9 cellular contexts compared by ENCODE assay signal in genomic region chr19:16470541-16470910, GRCh38. TPM values are rescaled to one million over a fixed set of nuclear protein-coding genes. Genes with fewer than 3 reads are reported as not detected.
DNase-seq lines count a peak whose midpoint lies in the region; ATAC-seq and TF ChIP-seq lines count a peak whose summit lies in the region.
"Had no signal": no experiment of that assay in that cellular context is flagged by ENCODE, and none has a peak within 500 bp of the region (broad histone marks: within the 10 kb centered on the region; RNA-seq: fewer than 3 reads in every experiment).

No MANE protein-coding gene starts in this region.

- no peaks in the 10 kb centered on the region for H3K9me3 Mint-ChIP-seq in T-helper 1 cell treated with Interleukin-12 subunit alpha and Interleukin-12 subunit beta and Interleukin-4 antibody, amounts not matched to agents 30 μg/mL and 1 μg/mL, for 36 hours
- H3K9me3 Mint-ChIP-seq in stimulated activated naive B cell treated with anti-CD40 and anti-IgM and Interleukin-4, amounts not matched to agents 10 μg/mL and 1 μg/mL and 100 μg/mL, for 72 hours = no peaks in the 10 kb centered on the region

- H3K4me1 ChIP-seq in foreskin keratinocyte = peaks cover 5% of the 10 kb centered on the region

- peaks cover 2% of the 10 kb centered on the region for H3K36me3 ChIP-seq in WERI-Rb-1

- peaks cover 3% of the 10 kb centered on the region for H3K27me3 Mint-ChIP-seq in T-helper 1 cell treated with Interleukin-12 subunit alpha and Interleukin-12 subunit beta and Interleukin-4 antibody, amounts not matched to agents 30 μg/mL and 1 μg/mL, for 36 hours (ENCODE audit: low read depth)
- no peaks in the 10 kb centered on the region for H3K27me3 Mint-ChIP-seq in stimulated activated naive B cell treated with anti-CD40 and anti-IgM and Interleukin-4, amounts not matched to agents 10 μg/mL and 1 μg/mL and 100 μg/mL, for 72 hours

- H3K27me3 ChIP-seq in WERI-Rb-1 (ENCODE audit: insufficient read depth, low read depth, severe bottlenecking) (no peaks in the 10 kb centered on the region), foreskin keratinocyte (no peaks in the 10 kb centered on the region)

- H3K27ac ChIP-seq in WERI-Rb-1 = no peak overlapping the region
- peak overlapping the region; percentile 30 for H3K27ac ChIP-seq in foreskin keratinocyte

- peak overlapping the region; percentile 93 for H3K4me3 ChIP-seq in WERI-Rb-1 (ENCODE audit: low read depth, low read length)

- peaks cover 5% of the 10 kb centered on the region for H3K9me3 ChIP-seq in WERI-Rb-1 (ENCODE audit: severe bottlenecking)

- H3K4me1 Mint-ChIP-seq in T-helper 1 cell treated with Interleukin-12 subunit alpha and Interleukin-12 subunit beta and Interleukin-4 antibody, amounts not matched to agents 30 μg/mL and 1 μg/mL, for 36 hours (ENCODE audit: low read depth) = peaks cover 21% of the 10 kb centered on the region
- peaks cover 33 to 52% of the 10 kb centered on the region in 2 donors for H3K4me1 Mint-ChIP-seq in stimulated activated naive B cell treated with anti-CD40 and anti-IgM and Interleukin-4, amounts not matched to agents 10 μg/mL and 1 μg/mL and 100 μg/mL, for 72 hours

- TF ChIP-seq CTCF in WERI-Rb-1 (IDR thresholded peaks at IDR 0.05; ENCODE audit: low read depth, low read length) (no peak), foreskin keratinocyte (conservative IDR thresholded peaks at IDR 0.05) (no peak)

- intact Hi-C loops in sciatic nerve (cut with DNase I) = no loop called here

- H3K36me3 Mint-ChIP-seq in T-helper 1 cell treated with Interleukin-12 subunit alpha and Interleukin-12 subunit beta and Interleukin-4 antibody, amounts not matched to agents 30 μg/mL and 1 μg/mL, for 36 hours (ENCODE audit: low read depth) = peaks cover 13% of the 10 kb centered on the region
- peaks cover 6 to 21% of the 10 kb centered on the region in 2 donors for H3K36me3 Mint-ChIP-seq in stimulated activated naive B cell treated with anti-CD40 and anti-IgM and Interleukin-4, amounts not matched to agents 10 μg/mL and 1 μg/mL and 100 μg/mL, for 72 hours

- DNase-seq in T-helper 1 cell (no peak), WERI-Rb-1 (no peak), foreskin keratinocyte (peak in 1 of 2 donors; percentile 28), NCI-H510A treated with DMSO at 0.1 percent for 48 hours (lab: John Stamatoyannopoulos, UW) (no peak), activated gamma-delta T cell (lab: John Stamatoyannopoulos, UW) (no peak), sciatic nerve (ENCODE audit: low spot score) (no peak)
- DNase-seq in stimulated activated naive B cell treated with anti-CD40 and anti-IgM and Interleukin-4, amounts not matched to agents 10 μg/mL and 1 μg/mL and 100 μg/mL, for 72 hours = no peak

- H3K4me3 Mint-ChIP-seq in T-helper 1 cell treated with Interleukin-12 subunit alpha and Interleukin-12 subunit beta and Interleukin-4 antibody, amounts not matched to agents 30 μg/mL and 1 μg/mL, for 36 hours = peak overlapping the region; percentile 85
- H3K4me3 Mint-ChIP-seq in stimulated activated naive B cell treated with anti-CD40 and anti-IgM and Interleukin-4, amounts not matched to agents 10 μg/mL and 1 μg/mL and 100 μg/mL, for 72 hours = peak overlapping the region; percentile 87 to 89

- peak overlapping the region; percentile 42 for H3K27ac Mint-ChIP-seq in T-helper 1 cell treated with Interleukin-12 subunit alpha and Interleukin-12 subunit beta and Interleukin-4 antibody, amounts not matched to agents 30 μg/mL and 1 μg/mL, for 36 hours
- H3K27ac Mint-ChIP-seq in stimulated activated naive B cell treated with anti-CD40 and anti-IgM and Interleukin-4, amounts not matched to agents 10 μg/mL and 1 μg/mL and 100 μg/mL, for 72 hours = no peak overlapping the region

- no peak for ATAC-seq in foreskin keratinocyte
- ATAC-seq in stimulated activated naive B cell treated with anti-CD40 and anti-IgM and Interleukin-4, amounts not matched to agents 10 μg/mL and 1 μg/mL and 100 μg/mL, for 72 hours (replicated peaks) = no peak
- ATAC-seq in sciatic nerve = no peak

RNA-seq across cellular contexts. Expression of gene EPS15L1, which starts 1.2 kb away (rescaled TPM):
- total RNA-seq in foreskin keratinocyte (19.5 and 19.7 TPM in 2 replicates), sciatic nerve (50.6 TPM)
- 19.7 and 20.4 TPM in 2 replicates for polyA plus RNA-seq in foreskin keratinocyte

RNA-seq across cellular contexts. Expression of gene CALR3, which starts 25.4 kb away (rescaled TPM):
- total RNA-seq in foreskin keratinocyte (not detected in 2 replicates), sciatic nerve (not detected)
- 0.03 TPM in 1 of 2 replicates, not detected in the other for polyA plus RNA-seq in foreskin keratinocyte
- total RNA-seq: glomerular endothelial cell had no signal

RNA-seq across cellular contexts. Expression of gene C19orf44, which starts 25.7 kb away (rescaled TPM):
- total RNA-seq in foreskin keratinocyte (3.6 and 3.8 TPM in 2 replicates), sciatic nerve (11.2 TPM)
- polyA plus RNA-seq in foreskin keratinocyte = 2.7 and 3.4 TPM in 2 replicates
